ENCODE assay signal across 1 cellular context in the genomic region with DNA sequence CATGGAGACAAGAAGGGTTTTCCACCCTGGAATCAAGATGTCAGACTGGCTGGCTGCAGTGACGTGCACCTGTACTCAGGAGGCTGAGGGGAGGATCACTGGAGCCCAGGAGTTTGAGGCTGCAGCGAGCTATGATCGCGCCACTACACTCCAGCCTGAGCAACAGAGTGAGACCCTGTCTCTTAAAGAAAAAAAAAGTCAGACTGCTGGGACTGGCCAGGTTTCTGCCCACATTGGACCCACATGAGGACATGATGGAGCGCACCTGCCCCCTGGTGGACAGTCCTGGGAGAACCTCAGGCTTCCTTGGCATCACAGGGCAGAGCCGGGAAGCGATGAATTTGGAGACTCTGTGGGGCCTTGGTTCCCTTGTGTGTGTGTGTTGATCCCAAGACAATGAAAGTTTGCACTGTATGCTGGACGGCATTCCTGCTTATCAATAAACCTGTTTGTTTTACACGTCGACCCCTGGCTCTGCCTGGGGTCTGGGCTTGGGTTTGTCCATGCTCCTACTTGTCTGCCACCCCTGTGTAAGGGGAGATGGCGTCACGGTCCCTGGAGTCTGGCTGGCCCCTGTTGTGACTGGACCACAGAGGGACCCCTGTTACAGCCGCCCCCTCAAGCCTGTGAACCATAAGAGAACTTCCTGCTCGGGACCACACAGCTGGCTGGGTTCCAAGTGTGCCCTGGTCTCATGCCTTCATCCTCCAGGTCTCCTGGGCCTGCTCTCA.
TF ChIP-seq lines count a peak whose summit lies in the region.

No MANE protein-coding gene starts in this region.

TF ChIP-seq in K562, 482 proteins besides CTCF, POLR2A, EP300 and RAD21 (continued from another document and continues in another):
- TF ChIP-seq, protein P1, sequence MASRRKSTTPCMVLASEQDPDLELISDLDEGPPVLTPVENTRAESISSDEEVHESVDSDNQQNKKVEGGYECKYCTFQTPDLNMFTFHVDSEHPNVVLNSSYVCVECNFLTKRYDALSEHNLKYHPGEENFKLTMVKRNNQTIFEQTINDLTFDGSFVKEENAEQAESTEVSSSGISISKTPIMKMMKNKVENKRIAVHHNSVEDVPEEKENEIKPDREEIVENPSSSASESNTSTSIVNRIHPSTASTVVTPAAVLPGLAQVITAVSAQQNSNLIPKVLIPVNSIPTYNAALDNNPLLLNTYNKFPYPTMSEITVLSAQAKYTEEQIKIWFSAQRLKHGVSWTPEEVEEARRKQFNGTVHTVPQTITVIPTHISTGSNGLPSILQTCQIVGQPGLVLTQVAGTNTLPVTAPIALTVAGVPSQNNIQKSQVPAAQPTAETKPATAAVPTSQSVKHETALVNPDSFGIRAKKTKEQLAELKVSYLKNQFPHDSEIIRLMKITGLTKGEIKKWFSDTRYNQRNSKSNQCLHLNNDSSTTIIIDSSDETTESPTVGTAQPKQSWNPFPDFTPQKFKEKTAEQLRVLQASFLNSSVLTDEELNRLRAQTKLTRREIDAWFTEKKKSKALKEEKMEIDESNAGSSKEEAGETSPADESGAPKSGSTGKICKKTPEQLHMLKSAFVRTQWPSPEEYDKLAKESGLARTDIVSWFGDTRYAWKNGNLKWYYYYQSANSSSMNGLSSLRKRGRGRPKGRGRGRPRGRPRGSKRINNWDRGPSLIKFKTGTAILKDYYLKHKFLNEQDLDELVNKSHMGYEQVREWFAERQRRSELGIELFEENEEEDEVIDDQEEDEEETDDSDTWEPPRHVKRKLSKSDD (conservative IDR thresholded peaks at IDR 0.05; ENCODE audit: low read length) = no peak
- TF ChIP-seq, protein P2, sequence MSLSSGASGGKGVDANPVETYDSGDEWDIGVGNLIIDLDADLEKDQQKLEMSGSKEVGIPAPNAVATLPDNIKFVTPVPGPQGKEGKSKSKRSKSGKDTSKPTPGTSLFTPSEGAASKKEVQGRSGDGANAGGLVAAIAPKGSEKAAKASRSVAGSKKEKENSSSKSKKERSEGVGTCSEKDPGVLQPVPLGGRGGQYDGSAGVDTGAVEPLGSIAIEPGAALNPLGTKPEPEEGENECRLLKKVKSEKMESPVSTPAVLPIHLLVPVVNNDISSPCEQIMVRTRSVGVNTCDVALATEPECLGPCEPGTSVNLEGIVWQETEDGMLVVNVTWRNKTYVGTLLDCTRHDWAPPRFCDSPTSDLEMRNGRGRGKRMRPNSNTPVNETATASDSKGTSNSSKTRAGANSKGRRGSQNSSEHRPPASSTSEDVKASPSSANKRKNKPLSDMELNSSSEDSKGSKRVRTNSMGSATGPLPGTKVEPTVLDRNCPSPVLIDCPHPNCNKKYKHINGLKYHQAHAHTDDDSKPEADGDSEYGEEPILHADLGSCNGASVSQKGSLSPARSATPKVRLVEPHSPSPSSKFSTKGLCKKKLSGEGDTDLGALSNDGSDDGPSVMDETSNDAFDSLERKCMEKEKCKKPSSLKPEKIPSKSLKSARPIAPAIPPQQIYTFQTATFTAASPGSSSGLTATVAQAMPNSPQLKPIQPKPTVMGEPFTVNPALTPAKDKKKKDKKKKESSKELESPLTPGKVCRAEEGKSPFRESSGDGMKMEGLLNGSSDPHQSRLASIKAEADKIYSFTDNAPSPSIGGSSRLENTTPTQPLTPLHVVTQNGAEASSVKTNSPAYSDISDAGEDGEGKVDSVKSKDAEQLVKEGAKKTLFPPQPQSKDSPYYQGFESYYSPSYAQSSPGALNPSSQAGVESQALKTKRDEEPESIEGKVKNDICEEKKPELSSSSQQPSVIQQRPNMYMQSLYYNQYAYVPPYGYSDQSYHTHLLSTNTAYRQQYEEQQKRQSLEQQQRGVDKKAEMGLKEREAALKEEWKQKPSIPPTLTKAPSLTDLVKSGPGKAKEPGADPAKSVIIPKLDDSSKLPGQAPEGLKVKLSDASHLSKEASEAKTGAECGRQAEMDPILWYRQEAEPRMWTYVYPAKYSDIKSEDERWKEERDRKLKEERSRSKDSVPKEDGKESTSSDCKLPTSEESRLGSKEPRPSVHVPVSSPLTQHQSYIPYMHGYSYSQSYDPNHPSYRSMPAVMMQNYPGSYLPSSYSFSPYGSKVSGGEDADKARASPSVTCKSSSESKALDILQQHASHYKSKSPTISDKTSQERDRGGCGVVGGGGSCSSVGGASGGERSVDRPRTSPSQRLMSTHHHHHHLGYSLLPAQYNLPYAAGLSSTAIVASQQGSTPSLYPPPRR (CRISPR knock-in tag; IDR thresholded peaks at IDR 0.05; ENCODE audit: borderline replicate concordance) = no peak
- TF ChIP-seq ESRRA (IDR thresholded peaks at IDR 0.05; ENCODE audit: borderline replicate concordance, low read depth) = peak; percentile 61; the same call in 1 of the 2 replicates
- peak in 2 of 3 experiments; percentile 29 to 40 for TF ChIP-seq YY1 (IDR thresholded peaks at IDR 0.05; ENCODE audit: borderline replicate concordance in 1 of 3, control insufficient read depth in 1 of 3, extremely low read depth in 1 of 3, insufficient read depth in 3 of 3, insufficient read length in 1 of 3, insufficient replicate concordance in 2 of 3, low read depth in 1 of 3, low read length in 2 of 3)
- TF ChIP-seq MTA3 (IDR thresholded peaks at IDR 0.05; ENCODE audit: borderline replicate concordance) = peak; percentile 74; the same call in 1 of the 2 replicates
- no peak for TF ChIP-seq ZNF134 (CRISPR knock-in tag; conservative IDR thresholded peaks at IDR 0.05)
- no peak for TF ChIP-seq SRSF3 (IDR thresholded peaks at IDR 0.05; ENCODE audit: insufficient read depth, low read length)
- TF ChIP-seq DPF2 (IDR thresholded peaks at IDR 0.05) = 0 out of 2 replicates have a peak, but pooled peaks have one; percentile 20
- peak; percentile 85 for TF ChIP-seq RBM22 (IDR thresholded peaks at IDR 0.05; ENCODE audit: low read depth, low read length, poor library complexity, severe bottlenecking)
- TF ChIP-seq SIX5 (IDR thresholded peaks at IDR 0.05; ENCODE audit: borderline replicate concordance in 1 of 2, insufficient read depth in 1 of 2, low read depth in 1 of 2, low read length in 2 of 2) = no peak
- 0 out of 2 replicates have a peak, but pooled peaks have one; percentile 40 for TF ChIP-seq L3MBTL2 (IDR thresholded peaks at IDR 0.05)
- no peak for TF ChIP-seq JUNB (CRISPR knock-in tag; conservative IDR thresholded peaks at IDR 0.05)
- no peak for TF ChIP-seq ZNF445 (CRISPR knock-in tag; IDR thresholded peaks at IDR 0.05; ENCODE audit: low read depth)
- no peak for TF ChIP-seq ATF1 (CRISPR knock-in tag; IDR thresholded peaks at IDR 0.05)
- TF ChIP-seq ATF1 (tag; IDR thresholded peaks at IDR 0.05) = 0 out of 2 replicates have a peak, but pooled peaks have one; percentile 9
- no peak for TF ChIP-seq ZSCAN32 (CRISPR knock-in tag; IDR thresholded peaks at IDR 0.05)
- TF ChIP-seq RB1 (IDR thresholded peaks at IDR 0.05; ENCODE audit: low read depth) = peak; percentile 84; the same call in 1 of the 2 replicates
- TF ChIP-seq SUPT5H (IDR thresholded peaks at IDR 0.05) = peak; percentile 30; the same call in 1 of the 2 replicates
- TF ChIP-seq RCOR1 (IDR thresholded peaks at IDR 0.05; ENCODE audit: borderline replicate concordance in 1 of 2, low read depth in 2 of 2, low read length in 2 of 2) = peak in 1 of 2 experiments; percentile 61; a peak in 1 of 4 replicates
- TF ChIP-seq, protein P3, sequence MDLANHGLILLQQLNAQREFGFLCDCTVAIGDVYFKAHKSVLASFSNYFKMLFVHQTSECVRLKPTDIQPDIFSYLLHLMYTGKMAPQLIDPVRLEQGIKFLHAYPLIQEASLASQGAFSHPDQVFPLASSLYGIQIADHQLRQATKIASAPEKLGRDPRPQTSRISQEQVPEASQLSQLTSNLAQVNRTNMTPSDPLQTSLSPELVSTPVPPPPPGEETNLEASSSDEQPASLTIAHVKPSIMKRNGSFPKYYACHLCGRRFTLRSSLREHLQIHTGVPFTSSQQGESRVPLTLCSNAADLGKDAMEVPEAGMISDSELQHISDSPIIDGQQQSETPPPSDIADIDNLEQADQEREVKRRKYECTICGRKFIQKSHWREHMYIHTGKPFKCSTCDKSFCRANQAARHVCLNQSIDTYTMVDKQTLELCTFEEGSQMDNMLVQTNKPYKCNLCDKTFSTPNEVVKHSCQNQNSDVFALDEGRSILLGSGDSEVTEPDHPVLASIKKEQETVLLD (IDR thresholded peaks at IDR 0.05) = no peak
- TF ChIP-seq, protein P4, sequence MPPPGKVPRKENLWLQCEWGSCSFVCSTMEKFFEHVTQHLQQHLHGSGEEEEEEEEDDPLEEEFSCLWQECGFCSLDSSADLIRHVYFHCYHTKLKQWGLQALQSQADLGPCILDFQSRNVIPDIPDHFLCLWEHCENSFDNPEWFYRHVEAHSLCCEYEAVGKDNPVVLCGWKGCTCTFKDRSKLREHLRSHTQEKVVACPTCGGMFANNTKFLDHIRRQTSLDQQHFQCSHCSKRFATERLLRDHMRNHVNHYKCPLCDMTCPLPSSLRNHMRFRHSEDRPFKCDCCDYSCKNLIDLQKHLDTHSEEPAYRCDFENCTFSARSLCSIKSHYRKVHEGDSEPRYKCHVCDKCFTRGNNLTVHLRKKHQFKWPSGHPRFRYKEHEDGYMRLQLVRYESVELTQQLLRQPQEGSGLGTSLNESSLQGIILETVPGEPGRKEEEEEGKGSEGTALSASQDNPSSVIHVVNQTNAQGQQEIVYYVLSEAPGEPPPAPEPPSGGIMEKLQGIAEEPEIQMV (tag; conservative IDR thresholded peaks at IDR 0.05; ENCODE audit: low read depth) = peak; percentile 40; the same call in 1 of the 2 replicates
- TF ChIP-seq TOE1 (IDR thresholded peaks at IDR 0.05; ENCODE audit: borderline replicate concordance) = peak; percentile 38; the same call in 1 of the 2 replicates
- no peak for TF ChIP-seq TOE1 (CRISPR knock-in tag; IDR thresholded peaks at IDR 0.05; ENCODE audit: borderline replicate concordance, low read depth)
- TF ChIP-seq, protein P5, sequence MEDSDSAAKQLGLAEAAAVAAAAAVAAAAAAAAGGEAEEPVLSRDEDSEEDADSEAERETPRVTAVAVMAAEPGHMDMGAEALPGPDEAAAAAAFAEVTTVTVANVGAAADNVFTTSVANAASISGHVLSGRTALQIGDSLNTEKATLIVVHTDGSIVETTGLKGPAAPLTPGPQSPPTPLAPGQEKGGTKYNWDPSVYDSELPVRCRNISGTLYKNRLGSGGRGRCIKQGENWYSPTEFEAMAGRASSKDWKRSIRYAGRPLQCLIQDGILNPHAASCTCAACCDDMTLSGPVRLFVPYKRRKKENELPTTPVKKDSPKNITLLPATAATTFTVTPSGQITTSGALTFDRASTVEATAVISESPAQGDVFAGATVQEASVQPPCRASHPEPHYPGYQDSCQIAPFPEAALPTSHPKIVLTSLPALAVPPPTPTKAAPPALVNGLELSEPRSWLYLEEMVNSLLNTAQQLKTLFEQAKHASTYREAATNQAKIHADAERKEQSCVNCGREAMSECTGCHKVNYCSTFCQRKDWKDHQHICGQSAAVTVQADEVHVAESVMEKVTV (CRISPR knock-in tag; IDR thresholded peaks at IDR 0.05) = peak; percentile 96
- TF ChIP-seq ARNT (IDR thresholded peaks at IDR 0.05) = peak in 1 of 2 experiments; percentile 65; a peak in 1 of 4 replicates
- 0 out of 2 replicates have a peak, but pooled peaks have one; percentile 51 for TF ChIP-seq NFXL1 (CRISPR knock-in tag; IDR thresholded peaks at IDR 0.05)
- peak; percentile 71; the same call in 1 of the 2 replicates for TF ChIP-seq FOXP1 (CRISPR knock-in tag; IDR thresholded peaks at IDR 0.05)
- no peak for TF ChIP-seq SLC30A9 (CRISPR knock-in tag; IDR thresholded peaks at IDR 0.05)
- no peak for TF ChIP-seq COPS2 (conservative IDR thresholded peaks at IDR 0.05)
- TF ChIP-seq BRCA1 (IDR thresholded peaks at IDR 0.05) = no peak
- no peak for TF ChIP-seq BRCA1 (CRISPR knock-in tag; IDR thresholded peaks at IDR 0.05)
